In genomic region chr7:99551767-99552463, GRCh38 we compare ENCODE assay signal across 8 cellular contexts. TPM values are rescaled to one million over a fixed set of nuclear protein-coding genes. Genes with fewer than 3 reads are reported as not detected.
DNase-seq lines count a peak whose midpoint lies in the region; ATAC-seq, FAIRE-seq and TF ChIP-seq lines count a peak whose summit lies in the region.

Gene FAM200A (minus strand): TSS chr7:99552114. CDS start chr7:99548407, 3,707 bp downstream.

- dilution Hi-C loops in keratinocyte (cut with MboI; ENCODE audit: extremely low pct_ligation_motif_present, low sequenced_read_pairs), result no loop called here

- TF ChIP-seq CTCF in keratinocyte (optimal IDR thresholded peaks at IDR 0.05 in 1 of 3, IDR thresholded peaks at IDR 0.05 in 1 of 3, conservative IDR thresholded peaks at IDR 0.05 in 1 of 3; ENCODE audit: extremely low read depth in 1 of 3, insufficient read depth in 2 of 3, low read length in 3 of 3), result no peak

- ATAC-seq in GM18868 (IDR thresholded peaks at IDR 0.05; ENCODE audit: unreplicated experiment) (peak; percentile 98), HG03139 (IDR thresholded peaks at IDR 0.05; ENCODE audit: unreplicated experiment) (peak; percentile 86)
- ATAC-seq in activated CD4-positive, CD25-positive, alpha-beta regulatory T cell treated with anti-CD3 and anti-CD28 coated beads, Interleukin-2, amount 50 U/mL, for 24 hours, result peak; percentile 100

- H3K4me1 ChIP-seq in keratinocyte (ENCODE audit: control insufficient read depth, extremely low read depth, insufficient read depth, low read length), result peaks cover 5% of the 10 kb centered on the region

- peaks cover 15% of the 10 kb centered on the region for H3K79me2 ChIP-seq in keratinocyte (ENCODE audit: control insufficient read depth, insufficient read depth, low read length)

- in situ Hi-C loops in ACHN (cut with HindIII; ENCODE audit: low pct_ligation_motif_present, low pct_unique_long_range_greater_than_20kb, low sequenced_read_pairs), result no loop called here

- DNase-seq in ACHN (peak; percentile 94), NCI-H2227 treated with DMSO at 0.1 percent for 48 hours (lab: John Stamatoyannopoulos, UW) (peak; percentile 85), cerebellar nuclear complex (lab: John Stamatoyannopoulos, UW) (peak; percentile 8 to 67), keratinocyte (ENCODE audit: low read depth, low spot score) (no peak)
- peak; percentile 65 to 79 (median 72) for DNase-seq in stimulated activated CD4-positive, alpha-beta T cell treated with anti-CD3 and anti-CD28 coated beads, Interleukin-12 subunit alpha, Interleukin-12 subunit beta, amount 100 ng/mL, for 48 hours (ENCODE audit: low read depth in 2 of 3, low spot score in 1 of 3)

- peaks cover 1 to 8% of the 10 kb centered on the region in 2 experiments for H3K36me3 ChIP-seq in keratinocyte (ENCODE audit: control insufficient read depth in 2 of 2, extremely low read depth in 1 of 2, insufficient read depth in 2 of 2, low read length in 2 of 2)

- no peaks in the 10 kb centered on the region for H3K9me3 ChIP-seq in keratinocyte (ENCODE audit: control insufficient read depth, low read depth, low read length)

- peak within 1 kb of the TSS; percentile 95 for H3K9ac ChIP-seq in keratinocyte (ENCODE audit: control insufficient read depth, extremely low read depth, insufficient read depth, low read length)

- no peaks in the 10 kb centered on the region for H3K9me1 ChIP-seq in keratinocyte (ENCODE audit: control insufficient read depth, extremely low read depth, insufficient read depth, low read length)

- peak within 1 kb of the TSS; percentile 92 to 94 (median 94) for H3K4me3 ChIP-seq in keratinocyte (ENCODE audit: control insufficient read depth in 2 of 3, extremely low read depth in 1 of 3, insufficient read depth in 2 of 3, low read depth in 1 of 3, low read length in 3 of 3)

- no peaks in the 10 kb centered on the region for H4K20me1 ChIP-seq in keratinocyte (ENCODE audit: control insufficient read depth, extremely low read depth, insufficient read depth, low read length)

- peak; percentile 66 for FAIRE-seq in keratinocyte (lab: Jason Lieb, UNC)

- no peaks in the 10 kb centered on the region for H3K27me3 ChIP-seq in keratinocyte (ENCODE audit: control insufficient read depth, extremely low read depth, insufficient read depth, low read length)

- peak within 1 kb of the TSS; percentile 98 for H2AFZ ChIP-seq in keratinocyte (ENCODE audit: control insufficient read depth, low read length)

- H3K4me2 ChIP-seq in keratinocyte (ENCODE audit: control insufficient read depth, extremely low read depth, insufficient read depth, low read depth, low read length), result peak within 1 kb of the TSS; percentile 97

- peak within 1 kb of the TSS; percentile 86 for H3K27ac ChIP-seq in keratinocyte (ENCODE audit: control insufficient read depth, insufficient read depth, low read length)

RNA-seq across cellular contexts. Expression of gene FAM200A, which starts in this region (rescaled TPM):
- 5.5 to 7.6 TPM (median 5.7 TPM) in 3 replicates for polyA plus RNA-seq in keratinocyte
- 2.0 TPM for polyA plus RNA-seq in keratinocyte (2011; ENCODE audit: low read depth)
- 4.8 and 7.8 TPM in 2 replicates for polyA plus RNA-seq in keratinocyte (2011; cell fraction: cytosol; rRNA removed)
- polyA plus RNA-seq in keratinocyte (2011; cell fraction: nucleus; rRNA removed), result 4.6 and 6.6 TPM in 2 replicates
- polyA plus RNA-seq in keratinocyte (2012; ENCODE audit: low replicate concordance), result 3.4 and 4.1 TPM in 2 replicates
- polyA minus RNA-seq in keratinocyte, result 0.82 to 3.7 TPM (median 1.2 TPM) in 3 replicates
- 3.6 TPM for polyA minus RNA-seq in keratinocyte (2011; cell fraction: cytosol; rRNA and poly(A)+ RNA removed)
- polyA minus RNA-seq in keratinocyte (2011; cell fraction: nucleus; rRNA and poly(A)+ RNA removed), result 3.2 and 5.5 TPM in 2 replicates
